Comparison of ENCODE assay signal across 1 cellular context in genomic region chr19:58096884-58097283, GRCh38.
TF ChIP-seq lines count a peak whose summit lies in the region.

No MANE protein-coding gene starts in this region.

TF ChIP-seq in WTC11, 78 proteins besides CTCF, POLR2A, EP300 and RAD21 (continued from another document):
- TF ChIP-seq, protein P1, sequence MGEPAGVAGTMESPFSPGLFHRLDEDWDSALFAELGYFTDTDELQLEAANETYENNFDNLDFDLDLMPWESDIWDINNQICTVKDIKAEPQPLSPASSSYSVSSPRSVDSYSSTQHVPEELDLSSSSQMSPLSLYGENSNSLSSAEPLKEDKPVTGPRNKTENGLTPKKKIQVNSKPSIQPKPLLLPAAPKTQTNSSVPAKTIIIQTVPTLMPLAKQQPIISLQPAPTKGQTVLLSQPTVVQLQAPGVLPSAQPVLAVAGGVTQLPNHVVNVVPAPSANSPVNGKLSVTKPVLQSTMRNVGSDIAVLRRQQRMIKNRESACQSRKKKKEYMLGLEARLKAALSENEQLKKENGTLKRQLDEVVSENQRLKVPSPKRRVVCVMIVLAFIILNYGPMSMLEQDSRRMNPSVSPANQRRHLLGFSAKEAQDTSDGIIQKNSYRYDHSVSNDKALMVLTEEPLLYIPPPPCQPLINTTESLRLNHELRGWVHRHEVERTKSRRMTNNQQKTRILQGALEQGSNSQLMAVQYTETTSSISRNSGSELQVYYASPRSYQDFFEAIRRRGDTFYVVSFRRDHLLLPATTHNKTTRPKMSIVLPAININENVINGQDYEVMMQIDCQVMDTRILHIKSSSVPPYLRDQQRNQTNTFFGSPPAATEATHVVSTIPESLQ (CRISPR knock-in tag; IDR thresholded peaks at IDR 0.05), result no peak
- TF ChIP-seq, protein P2, sequence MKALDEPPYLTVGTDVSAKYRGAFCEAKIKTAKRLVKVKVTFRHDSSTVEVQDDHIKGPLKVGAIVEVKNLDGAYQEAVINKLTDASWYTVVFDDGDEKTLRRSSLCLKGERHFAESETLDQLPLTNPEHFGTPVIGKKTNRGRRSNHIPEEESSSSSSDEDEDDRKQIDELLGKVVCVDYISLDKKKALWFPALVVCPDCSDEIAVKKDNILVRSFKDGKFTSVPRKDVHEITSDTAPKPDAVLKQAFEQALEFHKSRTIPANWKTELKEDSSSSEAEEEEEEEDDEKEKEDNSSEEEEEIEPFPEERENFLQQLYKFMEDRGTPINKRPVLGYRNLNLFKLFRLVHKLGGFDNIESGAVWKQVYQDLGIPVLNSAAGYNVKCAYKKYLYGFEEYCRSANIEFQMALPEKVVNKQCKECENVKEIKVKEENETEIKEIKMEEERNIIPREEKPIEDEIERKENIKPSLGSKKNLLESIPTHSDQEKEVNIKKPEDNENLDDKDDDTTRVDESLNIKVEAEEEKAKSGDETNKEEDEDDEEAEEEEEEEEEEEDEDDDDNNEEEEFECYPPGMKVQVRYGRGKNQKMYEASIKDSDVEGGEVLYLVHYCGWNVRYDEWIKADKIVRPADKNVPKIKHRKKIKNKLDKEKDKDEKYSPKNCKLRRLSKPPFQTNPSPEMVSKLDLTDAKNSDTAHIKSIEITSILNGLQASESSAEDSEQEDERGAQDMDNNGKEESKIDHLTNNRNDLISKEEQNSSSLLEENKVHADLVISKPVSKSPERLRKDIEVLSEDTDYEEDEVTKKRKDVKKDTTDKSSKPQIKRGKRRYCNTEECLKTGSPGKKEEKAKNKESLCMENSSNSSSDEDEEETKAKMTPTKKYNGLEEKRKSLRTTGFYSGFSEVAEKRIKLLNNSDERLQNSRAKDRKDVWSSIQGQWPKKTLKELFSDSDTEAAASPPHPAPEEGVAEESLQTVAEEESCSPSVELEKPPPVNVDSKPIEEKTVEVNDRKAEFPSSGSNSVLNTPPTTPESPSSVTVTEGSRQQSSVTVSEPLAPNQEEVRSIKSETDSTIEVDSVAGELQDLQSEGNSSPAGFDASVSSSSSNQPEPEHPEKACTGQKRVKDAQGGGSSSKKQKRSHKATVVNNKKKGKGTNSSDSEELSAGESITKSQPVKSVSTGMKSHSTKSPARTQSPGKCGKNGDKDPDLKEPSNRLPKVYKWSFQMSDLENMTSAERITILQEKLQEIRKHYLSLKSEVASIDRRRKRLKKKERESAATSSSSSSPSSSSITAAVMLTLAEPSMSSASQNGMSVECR (CRISPR knock-in tag; IDR thresholded peaks at IDR 0.05; ENCODE audit: borderline replicate concordance), result no peak
TF ChIP-seq in WTC11: peak in this region for 0.
